1 cellular context compared by ENCODE assay signal in the genomic region with DNA sequence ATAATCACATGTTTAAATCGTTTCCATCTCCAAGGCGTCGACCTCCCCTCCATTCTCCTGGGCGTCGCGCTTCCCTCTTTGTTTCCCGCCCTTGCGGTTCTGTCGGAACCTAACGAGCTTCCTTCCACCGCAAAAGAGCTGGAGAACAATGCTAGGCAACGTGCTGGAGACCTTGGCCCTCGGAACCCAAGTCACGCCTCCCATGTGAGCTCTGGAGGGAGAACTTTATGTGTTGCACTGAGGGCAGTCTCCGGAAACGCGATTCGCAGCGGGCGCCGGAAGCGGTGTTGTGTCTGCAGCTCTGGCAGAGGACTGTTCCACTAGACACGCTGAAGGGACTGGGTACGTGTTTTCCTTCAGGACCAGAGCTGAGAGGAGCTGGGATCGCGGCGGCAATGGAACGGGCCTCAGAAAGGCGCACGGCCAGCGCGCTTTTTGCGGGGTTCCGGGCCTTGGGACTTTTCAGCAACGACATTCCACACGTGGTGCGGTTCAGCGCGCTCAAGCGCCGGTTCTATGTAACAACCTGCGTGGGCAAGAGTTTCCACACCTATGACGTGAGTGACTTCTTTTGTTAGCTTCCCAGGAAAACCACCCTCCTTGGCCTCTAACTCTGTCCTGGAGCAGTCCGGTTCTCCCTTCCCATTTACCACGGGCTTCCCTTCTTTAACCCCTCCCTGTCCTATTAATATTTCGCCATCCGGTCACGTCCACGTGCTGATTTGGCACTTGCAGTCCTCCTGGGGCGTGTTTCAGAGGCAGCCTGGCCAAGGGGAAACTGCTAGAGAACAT.
TF ChIP-seq lines count a peak whose summit lies in the region.

Gene WDR36, plus strand, starts transcription at position 287 of the 792 bp plus-strand sequence. Its CDS starts 109 bp downstream, at position 396.

TF ChIP-seq in HepG2, 621 proteins besides CTCF, POLR2A, EP300 and RAD21 (continued from another document and continues in another):
- TF ChIP-seq ZNF720 (CRISPR knock-in tag; IDR thresholded peaks at IDR 0.05) (peak; percentile 91; the same call in 1 of the 2 replicates), MTF2 (CRISPR knock-in tag; IDR thresholded peaks at IDR 0.05; ENCODE audit: borderline replicate concordance) (peak; percentile 99), SP5 (CRISPR knock-in tag; IDR thresholded peaks at IDR 0.05; ENCODE audit: borderline replicate concordance, low read depth) (peak; percentile 57), ZNF780A (CRISPR knock-in tag; IDR thresholded peaks at IDR 0.05) (peak; percentile 94; the same call in 1 of the 2 replicates), REPIN1 (CRISPR knock-in tag; IDR thresholded peaks at IDR 0.05; ENCODE audit: borderline replicate concordance, low read depth) (peak; percentile 99), ZNF572 (CRISPR knock-in tag; IDR thresholded peaks at IDR 0.05) (peak; percentile 81; the same call in 1 of the 2 replicates), SOX5 (CRISPR knock-in tag; IDR thresholded peaks at IDR 0.05; ENCODE audit: borderline replicate concordance) (peak; percentile 95), RERE (CRISPR knock-in tag; IDR thresholded peaks at IDR 0.05; ENCODE audit: low read depth) (peak; percentile 62; the same call in 1 of the 2 replicates), PRMT3 (CRISPR knock-in tag; IDR thresholded peaks at IDR 0.05; ENCODE audit: borderline replicate concordance, low read depth) (peak; percentile 99), GATA4 (IDR thresholded peaks at IDR 0.05; ENCODE audit: borderline replicate concordance, low read depth) (no peak), ZNF441 (CRISPR knock-in tag; IDR thresholded peaks at IDR 0.05; ENCODE audit: borderline replicate concordance) (peak; percentile 91), STAT5B (CRISPR knock-in tag; IDR thresholded peaks at IDR 0.05) (peak; percentile 97), SIX4 (CRISPR knock-in tag; IDR thresholded peaks at IDR 0.05) (peak; percentile 80), ZNF333 (CRISPR knock-in tag; IDR thresholded peaks at IDR 0.05; ENCODE audit: borderline replicate concordance) (peak; percentile 67; the same call in 1 of the 2 replicates), ZNF577 (CRISPR knock-in tag; IDR thresholded peaks at IDR 0.05; ENCODE audit: borderline replicate concordance, low read depth) (no peak), TCF12 (IDR thresholded peaks at IDR 0.05) (no peak), TCF12 (CRISPR knock-in tag; IDR thresholded peaks at IDR 0.05) (0 out of 2 replicates have a peak, but pooled peaks have one; percentile 56), ZC3H13 (CRISPR knock-in tag; IDR thresholded peaks at IDR 0.05) (peak; percentile 85), TBX3 (IDR thresholded peaks at IDR 0.05; ENCODE audit: borderline replicate concordance) (no peak), SSRP1 (CRISPR knock-in tag; IDR thresholded peaks at IDR 0.05) (peak; percentile 88; the same call in 1 of the 2 replicates), HDAC2 (CRISPR knock-in tag; IDR thresholded peaks at IDR 0.05) (peak; percentile 99), ZGPAT (CRISPR knock-in tag; IDR thresholded peaks at IDR 0.05) (peak; percentile 97), HIC2 (CRISPR knock-in tag; IDR thresholded peaks at IDR 0.05; ENCODE audit: low read depth) (no peak), ZNF230 (CRISPR knock-in tag; IDR thresholded peaks at IDR 0.05) (peak; percentile 93), THAP8 (CRISPR knock-in tag; IDR thresholded peaks at IDR 0.05; ENCODE audit: borderline replicate concordance) (no peak), RBAK (CRISPR knock-in tag; IDR thresholded peaks at IDR 0.05) (peak; percentile 62; the same call in 1 of the 2 replicates), NKX3-1 (CRISPR knock-in tag; IDR thresholded peaks at IDR 0.05) (peak; percentile 95), SNAI1 (CRISPR knock-in tag; IDR thresholded peaks at IDR 0.05; ENCODE audit: borderline replicate concordance) (0 out of 2 replicates have a peak, but pooled peaks have one; percentile 54), SP2 (CRISPR knock-in tag; IDR thresholded peaks at IDR 0.05) (peak; percentile 71), ZIK1 (CRISPR knock-in tag; IDR thresholded peaks at IDR 0.05; ENCODE audit: borderline replicate concordance, low read depth) (peak; percentile 97), ZNF546 (CRISPR knock-in tag; conservative IDR thresholded peaks at IDR 0.05) (0 out of 2 replicates have a peak, but pooled peaks have one; percentile 56), MED13 (CRISPR knock-in tag; IDR thresholded peaks at IDR 0.05) (peak; percentile 65; the same call in 1 of the 2 replicates), MXI1 (IDR thresholded peaks at IDR 0.05; ENCODE audit: borderline replicate concordance, low read depth, low read length) (peak; percentile 88), POLR2G (IDR thresholded peaks at IDR 0.05; ENCODE audit: low read depth, low read length) (peak; percentile 83)
- TF ChIP-seq, protein P1, sequence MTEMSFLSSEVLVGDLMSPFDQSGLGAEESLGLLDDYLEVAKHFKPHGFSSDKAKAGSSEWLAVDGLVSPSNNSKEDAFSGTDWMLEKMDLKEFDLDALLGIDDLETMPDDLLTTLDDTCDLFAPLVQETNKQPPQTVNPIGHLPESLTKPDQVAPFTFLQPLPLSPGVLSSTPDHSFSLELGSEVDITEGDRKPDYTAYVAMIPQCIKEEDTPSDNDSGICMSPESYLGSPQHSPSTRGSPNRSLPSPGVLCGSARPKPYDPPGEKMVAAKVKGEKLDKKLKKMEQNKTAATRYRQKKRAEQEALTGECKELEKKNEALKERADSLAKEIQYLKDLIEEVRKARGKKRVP (CRISPR knock-in tag; IDR thresholded peaks at IDR 0.05): peak in 1 of 2 experiments; percentile 85; a peak in 2 of 4 replicates
- TF ChIP-seq, protein P2, sequence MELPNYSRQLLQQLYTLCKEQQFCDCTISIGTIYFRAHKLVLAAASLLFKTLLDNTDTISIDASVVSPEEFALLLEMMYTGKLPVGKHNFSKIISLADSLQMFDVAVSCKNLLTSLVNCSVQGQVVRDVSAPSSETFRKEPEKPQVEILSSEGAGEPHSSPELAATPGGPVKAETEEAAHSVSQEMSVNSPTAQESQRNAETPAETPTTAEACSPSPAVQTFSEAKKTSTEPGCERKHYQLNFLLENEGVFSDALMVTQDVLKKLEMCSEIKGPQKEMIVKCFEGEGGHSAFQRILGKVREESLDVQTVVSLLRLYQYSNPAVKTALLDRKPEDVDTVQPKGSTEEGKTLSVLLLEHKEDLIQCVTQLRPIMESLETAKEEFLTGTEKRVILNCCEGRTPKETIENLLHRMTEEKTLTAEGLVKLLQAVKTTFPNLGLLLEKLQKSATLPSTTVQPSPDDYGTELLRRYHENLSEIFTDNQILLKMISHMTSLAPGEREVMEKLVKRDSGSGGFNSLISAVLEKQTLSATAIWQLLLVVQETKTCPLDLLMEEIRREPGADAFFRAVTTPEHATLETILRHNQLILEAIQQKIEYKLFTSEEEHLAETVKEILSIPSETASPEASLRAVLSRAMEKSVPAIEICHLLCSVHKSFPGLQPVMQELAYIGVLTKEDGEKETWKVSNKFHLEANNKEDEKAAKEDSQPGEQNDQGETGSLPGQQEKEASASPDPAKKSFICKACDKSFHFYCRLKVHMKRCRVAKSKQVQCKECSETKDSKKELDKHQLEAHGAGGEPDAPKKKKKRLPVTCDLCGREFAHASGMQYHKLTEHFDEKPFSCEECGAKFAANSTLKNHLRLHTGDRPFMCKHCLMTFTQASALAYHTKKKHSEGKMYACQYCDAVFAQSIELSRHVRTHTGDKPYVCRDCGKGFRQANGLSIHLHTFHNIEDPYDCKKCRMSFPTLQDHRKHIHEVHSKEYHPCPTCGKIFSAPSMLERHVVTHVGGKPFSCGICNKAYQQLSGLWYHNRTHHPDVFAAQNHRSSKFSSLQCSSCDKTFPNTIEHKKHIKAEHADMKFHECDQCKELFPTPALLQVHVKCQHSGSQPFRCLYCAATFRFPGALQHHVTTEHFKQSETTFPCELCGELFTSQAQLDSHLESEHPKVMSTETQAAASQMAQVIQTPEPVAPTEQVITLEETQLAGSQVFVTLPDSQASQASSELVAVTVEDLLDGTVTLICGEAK (IDR thresholded peaks at IDR 0.05): peak; percentile 91
- TF ChIP-seq, protein P2 (CRISPR knock-in tag; IDR thresholded peaks at IDR 0.05): peak; percentile 95
